Comparison of ENCODE assay signal across 16 cellular contexts in the genomic region with DNA sequence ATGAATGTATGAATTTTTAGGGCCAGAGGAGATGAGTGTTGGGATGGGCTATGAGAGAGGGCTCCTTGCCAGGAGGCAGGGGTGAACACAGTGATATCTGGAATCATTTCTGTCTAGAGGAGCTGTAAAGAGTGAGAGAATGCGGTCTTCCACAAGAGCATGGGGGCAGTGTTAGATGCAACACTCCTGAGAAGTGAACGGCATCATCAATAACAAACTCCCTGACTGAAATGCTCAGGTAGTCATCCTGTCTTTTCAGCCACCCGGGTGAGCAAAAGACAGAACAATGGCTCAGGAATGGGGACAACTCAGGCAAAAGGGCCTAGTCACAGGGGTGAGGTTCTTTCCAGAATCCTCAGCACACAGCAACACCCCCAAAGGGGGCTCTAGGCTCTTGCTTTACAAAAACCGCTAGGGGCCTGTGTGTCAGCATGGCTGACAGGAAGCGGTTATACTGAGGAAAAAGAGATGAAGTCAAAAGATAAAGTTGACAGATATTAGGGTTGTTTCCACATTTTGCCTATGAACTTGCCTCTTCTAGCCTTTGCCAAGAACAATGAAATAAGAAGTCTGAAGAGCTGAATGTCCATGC.
DNase-seq lines count a peak whose midpoint lies in the region; ATAC-seq and TF ChIP-seq lines count a peak whose summit lies in the region.
"Had no signal": no experiment of that assay in that cellular context is flagged by ENCODE, and none has a peak within 500 bp of the region (broad histone marks: within the 10 kb centered on the region; RNA-seq: fewer than 3 reads in every experiment).

No MANE protein-coding gene starts in this region.

- H3K4me2 ChIP-seq in DND-41 (ENCODE audit: insufficient read depth, low read length), result peak overlapping the region; percentile 44
- H3K4me2 ChIP-seq in mesenchymal stem cell (ENCODE audit: low read length, poor library complexity, severe bottlenecking), result no peak overlapping the region

- H3K9me3 ChIP-seq in DND-41 (ENCODE audit: insufficient read depth, low read length, severe bottlenecking) (no peaks in the 10 kb centered on the region), mesenchymal stem cell (ENCODE audit: control insufficient read depth, low read length) (no peaks in the 10 kb centered on the region)
- H3K9me3 ChIP-seq: HAP-1, right lobe of liver, testis had no signal

- H3K9ac ChIP-seq in DND-41 (ENCODE audit: low read depth, low read length), result peak overlapping the region; percentile 35
- no peak overlapping the region for H3K9ac ChIP-seq in mesenchymal stem cell (ENCODE audit: low read length)

- peak overlapping the region; percentile 16 for H2AK5ac ChIP-seq in mesenchymal stem cell (ENCODE audit: low read length, severe bottlenecking)

- H3K27ac ChIP-seq in DND-41 (ENCODE audit: low read length), result peak overlapping the region; percentile 78
- H3K27ac ChIP-seq in mesenchymal stem cell (ENCODE audit: low read length, poor library complexity, severe bottlenecking), result no peak overlapping the region
- H3K27ac ChIP-seq in brain microvascular endothelial cell, result no peak overlapping the region
- H3K27ac ChIP-seq: C4-2B, right lobe of liver, testis had no signal

- H3K4ac ChIP-seq in mesenchymal stem cell (ENCODE audit: low read depth in 1 of 2, low read length in 2 of 2), result no peak overlapping the region

- H2BK12ac ChIP-seq in mesenchymal stem cell (ENCODE audit: low read length in 2 of 2), result no peak overlapping the region

- DNase-seq in DND-41 (peak; percentile 82), NB4 (ENCODE audit: low read depth) (peak; percentile 25), mesenchymal stem cell (no peak), cerebellar cortex (ENCODE audit: low spot score) (no peak), brain microvascular endothelial cell (no peak), NCI-H526 treated with DMSO at 0.1 percent for 48 hours (lab: John Stamatoyannopoulos, UW) (no peak)
- peak; percentile 42 to 59 for DNase-seq in activated T-cell treated with anti-CD3 and anti-CD28 coated beads, Interleukin-2, amount 50 U/mL, for 72 hours
- DNase-seq in effector CD4-positive, alpha-beta T cell, result no peak
- DNase-seq: NCI-H1092, NCI-H345, nephron progenitor cell, OCI-M1, right lobe of liver, testis had no signal

- no peak overlapping the region for H2BK15ac ChIP-seq in mesenchymal stem cell (ENCODE audit: low read depth, poor library complexity, severe bottlenecking)

- no peak overlapping the region for H3K4me3 ChIP-seq in DND-41 (ENCODE audit: low read depth in 1 of 2, low read length in 2 of 2)
- no peak overlapping the region for H3K4me3 ChIP-seq in NB4 (ENCODE audit: low read depth, low read length)
- no peak overlapping the region for H3K4me3 ChIP-seq in mesenchymal stem cell (ENCODE audit: insufficient read depth in 1 of 2, low read depth in 1 of 2, low read length in 2 of 2)
- H3K4me3 ChIP-seq in brain microvascular endothelial cell (ENCODE audit: low read depth, low read length), result no peak overlapping the region
- H3K4me3 ChIP-seq: HAP-1, right lobe of liver, testis had no signal

- no peak for TF ChIP-seq POLR2A in NB4 (IDR thresholded peaks at IDR 0.05; ENCODE audit: extremely low read depth, insufficient read length)

- no peaks in the 10 kb centered on the region for H3K79me2 ChIP-seq in DND-41 (ENCODE audit: insufficient read depth, low read length)

- H3K36me3 ChIP-seq in DND-41 (ENCODE audit: insufficient read depth, low read length) (0 out of 2 replicates have a peak, but pooled peaks cover 4% of the 10 kb centered on the region), mesenchymal stem cell (ENCODE audit: control insufficient read depth in 1 of 2, insufficient read depth in 2 of 2, low read depth in 1 of 2, low read length in 2 of 2) (no peaks in the 10 kb centered on the region), brain microvascular endothelial cell (replicated peaks) (no peaks in the 10 kb centered on the region)
- H3K36me3 ChIP-seq: HAP-1, right lobe of liver had no signal

- H3K14ac ChIP-seq in mesenchymal stem cell (ENCODE audit: low read length in 2 of 2), result no peak overlapping the region

- H3K27me3 ChIP-seq in DND-41 (ENCODE audit: insufficient read depth, low read length, poor library complexity), result no peaks in the 10 kb centered on the region
- no peaks in the 10 kb centered on the region for H3K27me3 ChIP-seq in mesenchymal stem cell (ENCODE audit: control insufficient read depth in 1 of 2, insufficient read depth in 1 of 2, low read length in 2 of 2)
- H3K27me3 ChIP-seq in brain microvascular endothelial cell (replicated peaks), result no peaks in the 10 kb centered on the region
- H3K27me3 ChIP-seq: right lobe of liver, testis had no signal

- H3K79me1 ChIP-seq in mesenchymal stem cell (replicated peaks; ENCODE audit: low read length, poor library complexity, severe bottlenecking), result peaks cover 3% of the 10 kb centered on the region

- ATAC-seq in DND-41 (ENCODE audit: insufficient read depth, low read depth), result peak; percentile 91
- ATAC-seq in activated T-cell treated with anti-CD3 and anti-CD28 coated beads, Interleukin-2, amount 50 U/mL, for 72 hours (replicated peaks in 1 of 2), result peak; percentile 76 to 79
- ATAC-seq: right lobe of liver had no signal

- WGBS in mesenchymal stem cell, result 89% methylated on average over 5 of the region's 5 CpGs

- H2AFZ ChIP-seq in DND-41 (ENCODE audit: low read depth, low read length), result peak overlapping the region; percentile 10; the same call in 1 of the 2 replicates
- no peak overlapping the region for H2AFZ ChIP-seq in mesenchymal stem cell (ENCODE audit: low read depth, low read length)

- no peak overlapping the region for H3K23ac ChIP-seq in mesenchymal stem cell (ENCODE audit: low read length in 2 of 2)

- H3K36me3 Mint-ChIP-seq in activated T-cell treated with anti-CD3 and anti-CD28 coated beads, Interleukin-2, amount 50 U/mL, for 72 hours (ENCODE audit: insufficient read depth in 2 of 2), result peaks cover 1 to 2% of the 10 kb centered on the region in 2 donors

- H3K4me1 Mint-ChIP-seq in activated T-cell treated with anti-CD3 and anti-CD28 coated beads, Interleukin-2, amount 50 U/mL, for 72 hours (ENCODE audit: low read depth), result peaks cover 39% of the 10 kb centered on the region

- in situ Hi-C loops in brain microvascular endothelial cell (cut with HindIII; ENCODE audit: low pct_ligation_motif_present, low sequenced_read_pairs), result no loop called here

- H2BK5ac ChIP-seq in mesenchymal stem cell (ENCODE audit: low read depth, low read length, poor library complexity, severe bottlenecking), result no peak overlapping the region

- H4K20me1 ChIP-seq in DND-41 (ENCODE audit: insufficient read depth, low read length), result no peaks in the 10 kb centered on the region

- no peaks in the 10 kb centered on the region for H3K27me3 Mint-ChIP-seq in activated T-cell treated with anti-CD3 and anti-CD28 coated beads, Interleukin-2, amount 50 U/mL, for 72 hours (ENCODE audit: low read depth)

- H2BK120ac ChIP-seq in mesenchymal stem cell (ENCODE audit: low read depth, low read length), result no peak overlapping the region

- peaks cover 37% of the 10 kb centered on the region for H3K4me1 ChIP-seq in DND-41 (ENCODE audit: insufficient read depth, low read length)
- H3K4me1 ChIP-seq in mesenchymal stem cell (ENCODE audit: control insufficient read depth, insufficient read depth, low read depth, low read length), result peaks cover 12% of the 10 kb centered on the region
- H3K4me1 ChIP-seq: right lobe of liver, testis had no signal

- no peak overlapping the region for H3K18ac ChIP-seq in mesenchymal stem cell (ENCODE audit: low read depth in 1 of 2, low read length in 2 of 2)

- H4K91ac ChIP-seq in mesenchymal stem cell (ENCODE audit: low read length), result no peak overlapping the region

- H3K27ac Mint-ChIP-seq in activated T-cell treated with anti-CD3 and anti-CD28 coated beads, Interleukin-2, amount 50 U/mL, for 72 hours, result peak overlapping the region; percentile 21
- H3K27ac Mint-ChIP-seq: nephron progenitor cell had no signal

- no peaks in the 10 kb centered on the region for H3K9me3 Mint-ChIP-seq in activated T-cell treated with anti-CD3 and anti-CD28 coated beads, Interleukin-2, amount 50 U/mL, for 72 hours
- H3K9me3 Mint-ChIP-seq: nephron progenitor cell had no signal

- H3K4me3 Mint-ChIP-seq in activated T-cell treated with anti-CD3 and anti-CD28 coated beads, Interleukin-2, amount 50 U/mL, for 72 hours, result peak overlapping the region; percentile 15 to 18
- H3K4me3 Mint-ChIP-seq: nephron progenitor cell had no signal

- peak; percentile 45 for TF ChIP-seq CTCF in DND-41 (IDR thresholded peaks at IDR 0.05; ENCODE audit: borderline replicate concordance, extremely low read depth, low read length, poor library complexity, severe bottlenecking)
- TF ChIP-seq CTCF in NB4 (IDR thresholded peaks at IDR 0.05; ENCODE audit: low read depth, low read length), result no peak
- no peak for TF ChIP-seq CTCF in brain microvascular endothelial cell (IDR thresholded peaks at IDR 0.05; ENCODE audit: low read depth, low read length, missing control alignments)

- no peak overlapping the region for H4K8ac ChIP-seq in mesenchymal stem cell (ENCODE audit: low read length)

Comparison
In these comparisons a context has a peak if more than half of its experiments do, and no peak if none do; other contexts are left out.
1. DNase-seq: peak in DND-41 (single experiment), NB4 (single experiment) and activated T-cell treated with anti-CD3 and anti-CD28 coated beads, Interleukin-2, amount 50 U/mL, for 72 hours (2 of 2); none in mesenchymal stem cell (single experiment), cerebellar cortex (single experiment), brain microvascular endothelial cell (single experiment), NCI-H526 treated with DMSO at 0.1 percent for 48 hours (single experiment) and effector CD4-positive, alpha-beta T cell (single experiment).